Comparison of ENCODE assay signal across 30 cellular contexts in genomic region chr6:165263-165662, GRCh38.
"Had no signal": no experiment of that assay in that cellular context is flagged by ENCODE, and none has a peak within 500 bp of the region (broad histone marks: within the 10 kb centered on the region; RNA-seq: fewer than 3 reads in every experiment).

No MANE protein-coding gene starts in this region.

- H3K36me3 Mint-ChIP-seq: naive thymus-derived CD8-positive, alpha-beta T cell; natural killer cell; natural killer cell treated with Interleukin-12 subunit alpha and Interleukin-12 subunit beta and Interleukin-15 and Interleukin-18, amount 100 ng/mL, for 72 hours; neural progenitor cell had no signal

- H3K4me1 Mint-ChIP-seq: naive thymus-derived CD8-positive, alpha-beta T cell; natural killer cell; nephron progenitor cell; neural crest cell; neural progenitor cell had no signal

- H3K27ac ChIP-seq: neural progenitor cell, neutrophil, ovary, pancreas, parathyroid adenoma, prostate gland, psoas muscle, right atrium auricular region, right lobe of liver, sigmoid colon, skin epidermis, spleen had no signal

- H3K4me3 Mint-ChIP-seq: naive thymus-derived CD8-positive, alpha-beta T cell; natural killer cell; natural killer cell treated with Interleukin-12 subunit alpha and Interleukin-12 subunit beta and Interleukin-15 and Interleukin-18, amount 100 ng/mL, for 72 hours; nephron; nephron progenitor cell; neural crest cell; neural progenitor cell had no signal

- H3K79me2 ChIP-seq: parathyroid adenoma had no signal

- H3K9me3 Mint-ChIP-seq: naive thymus-derived CD8-positive, alpha-beta T cell; natural killer cell; natural killer cell treated with Interleukin-12 subunit alpha and Interleukin-12 subunit beta and Interleukin-15 and Interleukin-18, amount 100 ng/mL, for 72 hours; neural crest cell; neural progenitor cell had no signal

- H3K9me3 ChIP-seq: neutrophil, ovary, pancreas, prostate gland, psoas muscle, right atrium auricular region, right lobe of liver, sigmoid colon had no signal

- H3K4me1 ChIP-seq: neural progenitor cell, pancreas, parathyroid adenoma, prostate gland, psoas muscle, right atrium auricular region, right lobe of liver, sigmoid colon, spleen had no signal

- H3K36me3 ChIP-seq: neural progenitor cell, neutrophil, ovary, pancreas, prostate gland, right atrium auricular region, right lobe of liver, sigmoid colon, spleen had no signal

- H3K4me2 ChIP-seq: neural progenitor cell, smooth muscle cell had no signal

- ATAC-seq: naive thymus-derived CD8-positive, alpha-beta T cell; natural killer cell; natural killer cell treated with Interleukin-12 subunit alpha and Interleukin-12 subunit beta and Interleukin-15 and Interleukin-18, amount 100 ng/mL, for 72 hours; pancreas; psoas muscle; right cardiac atrium; right lobe of liver; sciatic nerve had no signal

- H3K27ac Mint-ChIP-seq: naive thymus-derived CD8-positive, alpha-beta T cell; natural killer cell; natural killer cell treated with Interleukin-12 subunit alpha and Interleukin-12 subunit beta and Interleukin-15 and Interleukin-18, amount 100 ng/mL, for 72 hours; nephron progenitor cell; neural progenitor cell; progenitor cell of endocrine pancreas had no signal

- H2AFZ ChIP-seq: neural progenitor cell, parathyroid adenoma had no signal

- H3K27me3 ChIP-seq: neural progenitor cell, ovary, pancreas, right atrium auricular region, right lobe of liver had no signal

- DNase-seq: naive thymus-derived CD8-positive, alpha-beta T cell; natural killer cell; nephron progenitor cell; nucleus accumbens; occipital lobe; ovary; pancreas; psoas muscle; retina; right cardiac atrium; right lobe of liver; sigmoid colon; small intestine; spleen; stimulated activated CD4-positive, alpha-beta T cell treated with anti-CD3 and anti-CD28 coated beads, Interleukin-12 subunit alpha, Interleukin-12 subunit beta, amount 100 ng/mL, for 4 hours; stimulated activated CD4-positive, alpha-beta T cell treated with anti-CD3 and anti-CD28 coated beads, Interleukin-15, amount 100 ng/mL, for 24 hours; stimulated activated CD4-positive, alpha-beta T cell treated with anti-CD3 and anti-CD28 coated beads, Interleukin-1b, Interleukin-23, amount 100 ng/mL, for 48 hours; stimulated activated CD4-positive, alpha-beta T cell treated with anti-CD3 and anti-CD28 coated beads, Interleukin-2, amount 100 ng/mL, for 24 hours had no signal

- FAIRE-seq: pancreas, small intestine had no signal

- H3K9ac ChIP-seq: neural progenitor cell, parathyroid adenoma had no signal

- H3K4me3 ChIP-seq: neural progenitor cell, ovary, pancreas, prostate gland, psoas muscle, right atrium auricular region, right lobe of liver, sigmoid colon, skin epidermis, smooth muscle cell, spleen had no signal
